16 cellular contexts compared by ENCODE assay signal in genomic region chr1:221739677-221740025, GRCh38. TPM values are rescaled to one million over a fixed set of nuclear protein-coding genes. Genes with fewer than 3 reads are reported as not detected.
DNase-seq lines count a peak whose midpoint lies in the region; FAIRE-seq and TF ChIP-seq lines count a peak whose summit lies in the region.
"Had no signal": no experiment of that assay in that cellular context is flagged by ENCODE, and none has a peak within 500 bp of the region (broad histone marks: within the 10 kb centered on the region; RNA-seq: fewer than 3 reads in every experiment).

No MANE protein-coding gene starts in this region.

- POLR2A ChIA-PET in AG04449 (lab: Yijun Ruan, JAX) (interaction anchor here (1.6 kb wide), 1 partner anchor 10 kb away, joined by 7 read pairs; no protein-coding TSS in a partner anchor), RWPE1 (lab: Yijun Ruan, JAX; ENCODE audit: low non-redundant PET) (no interaction called here)

- no peak for TF ChIP-seq CTCF in AG04449 (IDR thresholded peaks at IDR 0.05; ENCODE audit: insufficient read depth, low read length, missing control alignments)
- TF ChIP-seq CTCF in astrocyte (IDR thresholded peaks at IDR 0.05; ENCODE audit: insufficient read depth, low read depth, low read length): no peak
- TF ChIP-seq CTCF in RWPE1 (conservative IDR thresholded peaks at IDR 0.05; ENCODE audit: low read depth): no peak

- H3K4me3 Mint-ChIP-seq in astrocyte (ENCODE audit: unreplicated experiment): no peak overlapping the region
- H3K4me3 Mint-ChIP-seq: activated T-helper 17 cell treated with anti-CD3 and anti-CD28 coated beads, Interleukin-2, amount 50 U/mL, for 72 hours had no signal

- H3K27me3 ChIP-seq in astrocyte (ENCODE audit: insufficient read depth, low read length) (no peaks in the 10 kb centered on the region), muscle layer of duodenum (ENCODE audit: low read depth, low read length) (no peaks in the 10 kb centered on the region)
- H3K27me3 ChIP-seq: esophagus squamous epithelium, right atrium auricular region had no signal

- no peak for DNase-seq in AG04449 (ENCODE audit: low read depth, low spot score)
- no peak for DNase-seq in astrocyte (ENCODE audit: low read depth)
- DNase-seq in CD1c-positive myeloid dendritic cell (ENCODE audit: extremely low spot score): no peak
- DNase-seq in RWPE1 (ENCODE audit: low spot score): no peak
- DNase-seq in D341Med (ENCODE audit: low spot score): no peak
- no peak for DNase-seq in DMS153 treated with DMSO at 0.1 percent for 48 hours (lab: John Stamatoyannopoulos, UW; ENCODE audit: unreplicated experiment)
- DNase-seq: activated CD4-positive, alpha-beta T cell treated with anti-CD3 and anti-CD28 coated beads for 4 hours; cerebellar nuclear complex; esophagus squamous epithelium; mucosa of descending colon had no signal

- H3K4me2 ChIP-seq in astrocyte (ENCODE audit: low read length): peak overlapping the region; percentile 98

- peaks cover 5% of the 10 kb centered on the region for H3K36me3 ChIP-seq in astrocyte (ENCODE audit: insufficient read depth, low read length)
- peaks cover 0 to 8% of the 10 kb centered on the region in 2 donors for H3K36me3 ChIP-seq in muscle layer of duodenum (ENCODE audit: control insufficient read depth in 1 of 2, insufficient read depth in 2 of 2, low read length in 2 of 2)
- H3K36me3 ChIP-seq: right atrium auricular region had no signal

- H3K27me3 Mint-ChIP-seq in astrocyte (ENCODE audit: low read depth, unreplicated experiment): no peaks in the 10 kb centered on the region
- H3K27me3 Mint-ChIP-seq: activated T-helper 17 cell treated with anti-CD3 and anti-CD28 coated beads, Interleukin-2, amount 50 U/mL, for 72 hours had no signal

- no peak for FAIRE-seq in astrocyte (lab: Jason Lieb, UNC)

- H3K4me3 ChIP-seq in AG04449 (ENCODE audit: low read depth, low read length) (peak overlapping the region; percentile 92), GM08714 (ENCODE audit: low read length) (peak overlapping the region; percentile 96), astrocyte (ENCODE audit: insufficient read depth, low read depth, low read length) (peak overlapping the region; percentile 100), muscle layer of duodenum (ENCODE audit: low read depth in 1 of 2, low read length in 2 of 2) (peak overlapping the region; percentile 91 to 97)
- H3K4me3 ChIP-seq: mucosa of descending colon had no signal

- no peaks in the 10 kb centered on the region for H3K9me3 Mint-ChIP-seq in astrocyte (ENCODE audit: unreplicated experiment)
- H3K9me3 Mint-ChIP-seq: activated T-helper 17 cell treated with anti-CD3 and anti-CD28 coated beads, Interleukin-2, amount 50 U/mL, for 72 hours had no signal

- H3K9me3 ChIP-seq in astrocyte (ENCODE audit: insufficient read depth, low read depth, low read length) (no peaks in the 10 kb centered on the region), muscle layer of duodenum (ENCODE audit: control insufficient read depth in 1 of 2, low read length in 2 of 2) (no peaks in the 10 kb centered on the region)
- H3K9me3 ChIP-seq: esophagus squamous epithelium, mucosa of descending colon, right atrium auricular region had no signal

- peaks cover 42% of the 10 kb centered on the region for H3K36me3 Mint-ChIP-seq in astrocyte (ENCODE audit: low read depth, unreplicated experiment)

- H3K27ac Mint-ChIP-seq in astrocyte (ENCODE audit: unreplicated experiment): no peak overlapping the region
- H3K27ac Mint-ChIP-seq: activated T-helper 17 cell treated with anti-CD3 and anti-CD28 coated beads, Interleukin-2, amount 50 U/mL, for 72 hours had no signal

- peaks cover 68% of the 10 kb centered on the region for H3K79me2 ChIP-seq in astrocyte (ENCODE audit: insufficient read depth, low read length)

- CTCF ChIA-PET in AG04449 (lab: Yijun Ruan, JAX): interaction anchor here (2.8 to 5.4 kb wide), 3 partner anchors 196 to 716 kb away, joined by 13 to 51 read pairs (median 27); no protein-coding TSS in a partner anchor
- CTCF ChIA-PET in RWPE1 (lab: Yijun Ruan, JAX): interaction anchor here (1.2 to 1.3 kb wide), 2 partner anchors 32 to 146 kb away, joined by 5 to 6 read pairs; no protein-coding TSS in a partner anchor

- peak overlapping the region; percentile 99 for H3K9ac ChIP-seq in astrocyte (ENCODE audit: low read length)

- H3K27ac ChIP-seq in astrocyte (ENCODE audit: low read depth, low read length): no peak overlapping the region
- H3K27ac ChIP-seq in muscle layer of duodenum (ENCODE audit: low read length): no peak overlapping the region
- no peak overlapping the region for H3K27ac ChIP-seq in RWPE1
- H3K27ac ChIP-seq: C4-2B had no signal

- peaks cover 38% of the 10 kb centered on the region for H3K4me1 Mint-ChIP-seq in astrocyte (ENCODE audit: low read depth, unreplicated experiment)

- peaks cover 58% of the 10 kb centered on the region for H4K20me1 ChIP-seq in astrocyte (ENCODE audit: insufficient read depth, low read length)

- no peak overlapping the region for H2AFZ ChIP-seq in astrocyte (ENCODE audit: low read depth, low read length)

- H3K4me1 ChIP-seq in astrocyte (ENCODE audit: insufficient read depth, low read length) (peaks cover 7% of the 10 kb centered on the region), muscle layer of duodenum (ENCODE audit: control insufficient read depth in 1 of 2, insufficient read depth in 2 of 2, low read length in 2 of 2) (peaks cover 0 to 36% of the 10 kb centered on the region in 2 donors)

RNA-seq across cellular contexts. Expression of gene DUSP10, which starts 2.2 kb away (rescaled TPM):
- 34.8 and 45.8 TPM in 2 replicates for total RNA-seq in astrocyte
- total RNA-seq: G401 had no signal
